Comparison of ENCODE assay signal across 8 cellular contexts in the genomic region with DNA sequence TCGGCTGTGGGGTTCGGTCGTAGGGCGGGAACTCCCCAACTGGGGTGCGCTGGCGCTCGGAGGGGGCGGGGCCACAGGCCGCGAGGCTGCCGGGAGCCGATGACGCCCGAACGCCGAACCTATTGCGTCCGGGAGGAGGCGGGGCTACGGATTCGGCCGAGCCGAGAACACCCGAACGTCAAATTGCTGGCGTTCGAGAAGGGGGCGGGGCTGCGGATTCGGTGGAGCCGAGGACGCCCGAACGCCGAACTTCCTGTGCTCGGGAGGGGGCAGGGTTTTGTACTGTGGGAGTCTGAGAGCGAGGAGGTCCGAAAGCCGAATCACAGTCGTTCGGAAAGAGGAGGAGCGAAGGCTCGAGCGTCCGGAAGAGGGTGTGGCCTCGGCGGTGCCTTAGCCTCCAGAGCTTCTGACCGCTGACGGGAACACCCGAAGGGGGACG. TPM values are rescaled to one million over a fixed set of nuclear protein-coding genes. Genes with fewer than 3 reads are reported as not detected.
A peak's percentile ranks its signal among the peaks of the same experiment; 100 is the strongest.
DNase-seq lines count a peak whose midpoint lies in the region; ATAC-seq and TF ChIP-seq lines count a peak whose summit lies in the region.

No MANE protein-coding gene starts in this region.

- ATAC-seq in HG02943 (IDR thresholded peaks at IDR 0.05; ENCODE audit: low read depth, unreplicated experiment) (peak; percentile 46), T-helper 17 cell (peak; percentile 67), heart right ventricle (peak; percentile 78 to 89 (median 82))

- H3K36me3 Mint-ChIP-seq in T-helper 17 cell (ENCODE audit: low read depth) (no peaks in the 10 kb centered on the region), type B pancreatic cell (peaks cover 7% of the 10 kb centered on the region)

- H3K27me3 Mint-ChIP-seq in T-helper 17 cell (no peaks in the 10 kb centered on the region), type B pancreatic cell (no peaks in the 10 kb centered on the region)

- peak overlapping the region; percentile 99 for H3K4me3 Mint-ChIP-seq in T-helper 17 cell
- peak overlapping the region; percentile 97 for H3K4me3 Mint-ChIP-seq in type B pancreatic cell

- peaks cover 10 to 30% (median 22%) of the 10 kb centered on the region in 9 donors for H3K4me1 ChIP-seq in heart right ventricle

- H3K4me1 Mint-ChIP-seq in T-helper 17 cell (peaks cover 26% of the 10 kb centered on the region), type B pancreatic cell (ENCODE audit: unreplicated experiment) (peaks cover 7% of the 10 kb centered on the region)

- H3K27ac Mint-ChIP-seq in T-helper 17 cell (peak overlapping the region; percentile 99), type B pancreatic cell (peak overlapping the region; percentile 100)

- H3K4me3 ChIP-seq in heart right ventricle, result peak overlapping the region; percentile 77 to 95 (median 86)

- intact Hi-C loops in heart right ventricle (cut with DNase I) (no loop called here), posterior cingulate gyrus (cut with DNase I) (no loop called here)

- H3K27me3 ChIP-seq in heart right ventricle, result no peaks in the 10 kb centered on the region

- in situ Hi-C loops in GM13976 (cut with MboI; ENCODE audit: low sequenced_read_pairs, unreplicated experiment), result no loop called here

- 0 to 1% methylated on average over 51 of the region's 51 CpGs for WGBS in heart right ventricle, 2 donors

- no peak for TF ChIP-seq CTCF in GM13976 (IDR thresholded peaks at IDR 0.05; ENCODE audit: borderline replicate concordance, control extremely low read depth, extremely low read depth, insufficient read depth, missing control alignments)
- TF ChIP-seq CTCF in heart right ventricle (IDR thresholded peaks at IDR 0.05), result no peak
- TF ChIP-seq CTCF in type B pancreatic cell (conservative IDR thresholded peaks at IDR 0.05), result no peak

- no peaks in the 10 kb centered on the region for H3K9me3 Mint-ChIP-seq in type B pancreatic cell

- H3K27ac ChIP-seq in heart right ventricle, result peak overlapping the region; percentile 92 to 100 (median 96)

- DNase-seq in GM13976 (ENCODE audit: low spot score), result peak; percentile 92
- DNase-seq in NCI-H1694 treated with DMSO at 0.1 percent for 48 hours (lab: John Stamatoyannopoulos, UW), result peak; percentile 99
- DNase-seq in T-helper 17 cell, result peak; percentile 99 to 100 (median 100)
- peak; percentile 96 to 100 (median 99) for DNase-seq in amygdala (lab: John Stamatoyannopoulos, UW)
- DNase-seq in heart right ventricle, result peak; percentile 99 to 100
- DNase-seq in posterior cingulate gyrus, result peak; percentile 99 to 100 (median 100)
- peak; percentile 99 for DNase-seq in type B pancreatic cell (ENCODE audit: extremely low spot score, unreplicated experiment)

- H3K9me3 ChIP-seq in T-helper 17 cell (ENCODE audit: control insufficient read depth, low read length, poor library complexity, severe bottlenecking) (no peaks in the 10 kb centered on the region), heart right ventricle (no peaks in the 10 kb centered on the region)

- H3K36me3 ChIP-seq in heart right ventricle, result peaks cover 0 to 50% (median 8%) of the 10 kb centered on the region in 9 donors

RNA-seq across cellular contexts. Expression of a gene that starts 0.6 kb away (rescaled TPM):
- total RNA-seq in T-helper 17 cell, result 1 to 10 TPM; 8.1 to 8.9 TPM
- 10 to 100 TPM; 12.1 to 24.0 (median 19.3) TPM for total RNA-seq in heart right ventricle
- polyA plus RNA-seq in heart right ventricle, result 10 to 100 TPM in 1 of 2 donors, 1 to 10 TPM in 1; 5.6 to 38.0 TPM
- total RNA-seq in type B pancreatic cell (ENCODE audit: low replicate concordance), result 39.3 and 41.9 TPM in 2 replicates

RNA-seq across cellular contexts. Expression of a gene that starts 1.1 kb away (rescaled TPM):
- total RNA-seq in T-helper 17 cell, result 10 to 100 TPM; 18.4 to 24.5 TPM
- 10 to 100 TPM; 12.3 to 29.4 (median 15.5) TPM for total RNA-seq in heart right ventricle
- 10 to 100 TPM in 1 of 2 donors, 1 to 10 TPM in 1; 7.7 to 17.0 TPM for polyA plus RNA-seq in heart right ventricle
- total RNA-seq in type B pancreatic cell (ENCODE audit: low replicate concordance), result 73.3 and 86.7 TPM in 2 replicates

RNA-seq across cellular contexts. Expression of a gene that starts 10.1 kb away (rescaled TPM):
- 1,000 to 10,000 TPM; 1,676 to 1,883 TPM for total RNA-seq in T-helper 17 cell
- total RNA-seq in heart right ventricle, result 100 to 1,000 TPM; 550 to 734 (median 603) TPM
- polyA plus RNA-seq in heart right ventricle, result 1,000 to 10,000 TPM; 1,335 to 2,571 TPM
- 1,437 and 1,455 TPM in 2 replicates for total RNA-seq in type B pancreatic cell (ENCODE audit: low replicate concordance)

RNA-seq across cellular contexts. Expression of a gene that starts 17.6 kb away (rescaled TPM):
- 1 to 10 TPM; 1.3 to 3.1 TPM for total RNA-seq in T-helper 17 cell
- total RNA-seq in heart right ventricle, result 1 to 10 TPM in 9 of 10 donors, under 1 TPM in 1; 0.59 to 5.5 (median 2.1) TPM
- 10 to 100 TPM in 1 of 2 donors, 1 to 10 TPM in 1; 1.6 to 11.6 TPM for polyA plus RNA-seq in heart right ventricle
- 24.2 and 42.1 TPM in 2 replicates for total RNA-seq in type B pancreatic cell (ENCODE audit: low replicate concordance)

RNA-seq across cellular contexts. Expression of a gene that starts 31.0 kb away (rescaled TPM):
- total RNA-seq in T-helper 17 cell (1 to 10 TPM; 8.0 to 9.0 TPM), heart right ventricle (1 to 10 TPM; 5.4 to 8.4 (median 6.9) TPM), type B pancreatic cell (ENCODE audit: low replicate concordance) (6.6 and 7.5 TPM in 2 replicates)
- 10 to 100 TPM; 14.6 to 16.9 TPM for polyA plus RNA-seq in heart right ventricle

Comparison
In these comparisons a context has a peak if more than half of its experiments do, and no peak if none do; other contexts are left out.
1. Peak in every context shown above with its lines: DNase-seq, ATAC-seq, H3K4me3 ChIP-seq and H3K27ac ChIP-seq.